In genomic region chr7:38049679-38050078, GRCh38 we compare ENCODE assay signal across 8 cellular contexts.
"Had no signal": no experiment of that assay in that cellular context is flagged by ENCODE, and none has a peak within 500 bp of the region (broad histone marks: within the 10 kb centered on the region; RNA-seq: fewer than 3 reads in every experiment).

No MANE protein-coding gene starts in this region.

- H3K4me2 ChIP-seq: KMS-11 had no signal

- FAIRE-seq: HTR-8/SVneo, K562 had no signal

- H3K4me3 ChIP-seq: K562 had no signal

- H3K9ac ChIP-seq: KMS-11 had no signal

- H3K27ac ChIP-seq: HL-60, KMS-11 had no signal

- DNase-seq: IMR-90, KBM-7, KG1 had no signal

- ATAC-seq: K562 had no signal

- H3K4me1 Mint-ChIP-seq: IgD-negative memory B cell had no signal

- H3K36me3 Mint-ChIP-seq: IgD-negative memory B cell had no signal
